ENCODE assay signal across 14 cellular contexts in genomic region chr7:37541810-37542443, GRCh38.
DNase-seq lines count a peak whose midpoint lies in the region; ATAC-seq and TF ChIP-seq lines count a peak whose summit lies in the region.
"Had no signal": no experiment of that assay in that cellular context is flagged by ENCODE, and none has a peak within 500 bp of the region (broad histone marks: within the 10 kb centered on the region; RNA-seq: fewer than 3 reads in every experiment).

No MANE protein-coding gene starts in this region.

- DNase-seq in COLO668 (lab: John Stamatoyannopoulos, UW; ENCODE audit: unreplicated experiment) (no peak), NCI-H187 (lab: John Stamatoyannopoulos, UW) (no peak), NCI-H1694 (lab: John Stamatoyannopoulos, UW) (no peak), SHP77 treated with DMSO at 0.1 percent for 48 hours (lab: John Stamatoyannopoulos, UW) (no peak)
- DNase-seq: GDM1; NCI-H2171 treated with DMSO at 0.1 percent for 48 hours; Peyer's patch; psoas muscle; stimulated activated naive CD4-positive, alpha-beta T cell; T-helper 9 cell had no signal

- H3K27ac ChIP-seq in VCaP, result peak overlapping the region; percentile 64
- H3K27ac ChIP-seq: Peyer's patch, psoas muscle had no signal

- no peak for TF ChIP-seq CTCF in VCaP (conservative IDR thresholded peaks at IDR 0.05)

- ATAC-seq in GM18907 (IDR thresholded peaks at IDR 0.05; ENCODE audit: unreplicated experiment) (peak; percentile 93), GM21526 (IDR thresholded peaks at IDR 0.05; ENCODE audit: low FRiP score, unreplicated experiment) (peak; percentile 95), HG03039 (IDR thresholded peaks at IDR 0.05; ENCODE audit: unreplicated experiment) (peak; percentile 95)
